8 cellular contexts compared by ENCODE assay signal in genomic region chr4:128287871-128288688, GRCh38. TPM values are rescaled to one million over a fixed set of nuclear protein-coding genes. Genes with fewer than 3 reads are reported as not detected.
A peak's percentile ranks its signal among the peaks of the same experiment; 100 is the strongest.
DNase-seq lines count a peak whose midpoint lies in the region; ATAC-seq, FAIRE-seq and TF ChIP-seq lines count a peak whose summit lies in the region.

No MANE protein-coding gene starts in this region.

- H3K9ac ChIP-seq in BLaER1 = peak overlapping the region; percentile 85

- H3K36me3 Mint-ChIP-seq in activated CD4-positive, alpha-beta T cell treated with anti-CD3 and anti-CD28 coated beads for 36 hours (ENCODE audit: low read depth) = peaks cover 22% of the 10 kb centered on the region

- peaks cover 27% of the 10 kb centered on the region for H3K4me1 Mint-ChIP-seq in activated CD4-positive, alpha-beta T cell treated with anti-CD3 and anti-CD28 coated beads for 36 hours

- H3K4me3 Mint-ChIP-seq in activated CD4-positive, alpha-beta T cell treated with anti-CD3 and anti-CD28 coated beads for 36 hours = peak overlapping the region; percentile 79

- H3K9me3 Mint-ChIP-seq in activated CD4-positive, alpha-beta T cell treated with anti-CD3 and anti-CD28 coated beads for 36 hours (ENCODE audit: low read depth) = no peaks in the 10 kb centered on the region

- peak overlapping the region; percentile 80 for H3K4me3 ChIP-seq in BLaER1
- peak overlapping the region; percentile 87 for H3K4me3 ChIP-seq in choroid plexus epithelial cell (ENCODE audit: low read depth, low read length)

- peak; percentile 81 for ATAC-seq in HG03442 (IDR thresholded peaks at IDR 0.05; ENCODE audit: unreplicated experiment)
- peak; percentile 85 for ATAC-seq in activated CD4-positive, alpha-beta T cell treated with anti-CD3 and anti-CD28 coated beads for 36 hours

- peak; percentile 79 for DNase-seq in GM19239 (ENCODE audit: insufficient read length, low spot score)
- peak; percentile 98 for DNase-seq in NCI-H510A treated with DMSO at 0.1 percent for 48 hours (lab: John Stamatoyannopoulos, UW)
- peak; percentile 100 for DNase-seq in activated CD4-positive, alpha-beta T cell treated with anti-CD3 and anti-CD28 coated beads for 36 hours
- DNase-seq in choroid plexus epithelial cell (ENCODE audit: low read depth) = peak; percentile 100
- peak; percentile 99 for DNase-seq in kidney glomerular epithelial cell (lab: John Stamatoyannopoulos, UW)
- DNase-seq in stimulated activated CD4-positive, alpha-beta T cell treated with anti-CD3 and anti-CD28 coated beads, Interleukin-15, amount 100 ng/mL, for 48 hours (ENCODE audit: low read depth in 2 of 2) = peak; percentile 99

- no peaks in the 10 kb centered on the region for H3K27me3 Mint-ChIP-seq in activated CD4-positive, alpha-beta T cell treated with anti-CD3 and anti-CD28 coated beads for 36 hours

- H4K20me1 ChIP-seq in BLaER1 = peaks cover 27% of the 10 kb centered on the region

- H3K27ac Mint-ChIP-seq in activated CD4-positive, alpha-beta T cell treated with anti-CD3 and anti-CD28 coated beads for 36 hours = peak overlapping the region; percentile 93

- TF ChIP-seq CTCF in choroid plexus epithelial cell (conservative IDR thresholded peaks at IDR 0.05; ENCODE audit: low read depth, low read length) = peak; percentile 32

- H3K27ac ChIP-seq in BLaER1 = peak overlapping the region; percentile 87

- POLR2A ChIA-PET in activated CD4-positive, alpha-beta T cell treated with anti-CD3 and anti-CD28 coated beads for 36 hours (lab: Charles Lee) = interaction anchor here (0.6 to 1.6 kb wide), 5 partner anchors 226 to 571 kb away, joined by 3 to 11 read pairs (median 3); partner anchors contain the start of genes ABHD18, LARP1B and MFSD8

- CTCF ChIA-PET in activated CD4-positive, alpha-beta T cell treated with anti-CD3 and anti-CD28 coated beads for 36 hours (lab: Charles Lee) = no interaction called here

- peaks cover 26% of the 10 kb centered on the region for H3K4me1 ChIP-seq in BLaER1

- H3K36me3 ChIP-seq in BLaER1 = peaks cover 13% of the 10 kb centered on the region

- H3K9me3 ChIP-seq in BLaER1 = peaks cover 12% of the 10 kb centered on the region; the same call in 1 of the 2 replicates

- H3K4me2 ChIP-seq in BLaER1 = peak overlapping the region; percentile 82

- FAIRE-seq in GM19239 (lab: Jason Lieb, UNC) = peak; percentile 95

- intact Hi-C loops in activated CD4-positive, alpha-beta T cell treated with anti-CD3 and anti-CD28 coated beads for 36 hours (cut with DNase I, micrococcal nuclease) = loop anchor here (1.0 to 5.0 kb wide), 13 partner anchors 96 to 805 kb away; partner anchors contain the start of genes ABHD18 (in 2 of the 2), LARP1B (in 2 of the 2), MFSD8 (in 2 of the 2) and PLK4 (in 2 of the 2)

- H3K27me3 ChIP-seq in BLaER1 = no peaks in the 10 kb centered on the region

RNA-seq across cellular contexts. Expression of gene PGRMC2, which starts 0.5 kb away (rescaled TPM):
- 10 to 100 TPM; 38.5 to 48.1 TPM for total RNA-seq in activated CD4-positive, alpha-beta T cell treated with anti-CD3 and anti-CD28 coated beads for 36 hours

Comparison
In these comparisons a context has a peak if more than half of its experiments do, and no peak if none do; other contexts are left out.
1. Peak in every context shown above with its lines: DNase-seq, ATAC-seq, H3K4me3 ChIP-seq and H3K27ac ChIP-seq.